ENCODE assay signal across 10 cellular contexts in genomic region chr17:75828051-75828400, GRCh38. TPM values are rescaled to one million over a fixed set of nuclear protein-coding genes. Genes with fewer than 3 reads are reported as not detected.
DNase-seq lines count a peak whose midpoint lies in the region; ATAC-seq and TF ChIP-seq lines count a peak whose summit lies in the region.
"Had no signal": no experiment of that assay in that cellular context is flagged by ENCODE, and none has a peak within 500 bp of the region (broad histone marks: within the 10 kb centered on the region; RNA-seq: fewer than 3 reads in every experiment).

No MANE protein-coding gene starts in this region.

- no peaks in the 10 kb centered on the region for H3K27me3 ChIP-seq in BLaER1 treated with 17β-estradiol and CSF1 and Interleukin-3, amounts not matched to agents 10 nM and 100 nM
- H3K27me3 ChIP-seq in neutrophil: no peaks in the 10 kb centered on the region

- H4K20me1 ChIP-seq in BLaER1 treated with 17β-estradiol and CSF1 and Interleukin-3, amounts not matched to agents 10 nM and 100 nM: peaks cover 7 to 97% (median 45%) of the 10 kb centered on the region in 11 experiments; a peak in 19 of 22 replicates

- intact Hi-C loops in left colon (cut with DNase I, micrococcal nuclease): no loop called here

- H3K4me2 ChIP-seq in BLaER1 treated with 17β-estradiol and CSF1 and Interleukin-3, amounts not matched to agents 10 nM and 100 nM: peak overlapping the region; percentile 57 to 88 (median 78)

- peak overlapping the region in 9 of 11 experiments; percentile 21 to 80 (median 68); a peak in 16 of 22 replicates for H3K27ac ChIP-seq in BLaER1 treated with 17β-estradiol and CSF1 and Interleukin-3, amounts not matched to agents 10 nM and 100 nM
- H3K27ac ChIP-seq in KOPT-K1 (ENCODE audit: low read depth, low read length, poor library complexity, severe bottlenecking) (peak overlapping the region; percentile 51), cingulate gyrus (ENCODE audit: low read depth, low read length) (peak overlapping the region; percentile 89), neutrophil (peak overlapping the region; percentile 59)
- H3K27ac ChIP-seq: SK-N-MC had no signal

- peaks cover 51 to 71% (median 64%) of the 10 kb centered on the region in 10 experiments for H3K4me1 ChIP-seq in BLaER1 treated with 17β-estradiol and CSF1 and Interleukin-3, amounts not matched to agents 10 nM and 100 nM
- H3K4me1 ChIP-seq in neutrophil (ENCODE audit: control insufficient read depth in 1 of 2, insufficient read depth in 1 of 2, low read depth in 1 of 2, low read length in 1 of 2): peaks cover 8 to 9% of the 10 kb centered on the region in 2 experiments

- peak overlapping the region; percentile 5 to 74 (median 66); a peak in 18 of 22 replicates for H3K9ac ChIP-seq in BLaER1 treated with 17β-estradiol and CSF1 and Interleukin-3, amounts not matched to agents 10 nM and 100 nM

- no peak for TF ChIP-seq CTCF in neutrophil (IDR thresholded peaks at IDR 0.05)

- H3K36me3 ChIP-seq in BLaER1 treated with 17β-estradiol and CSF1 and Interleukin-3, amounts not matched to agents 10 nM and 100 nM: peaks cover 57 to 96% (median 68%) of the 10 kb centered on the region in 11 experiments
- peaks cover 86% of the 10 kb centered on the region for H3K36me3 ChIP-seq in KOPT-K1 (ENCODE audit: insufficient read depth, low read length)
- peaks cover 99% of the 10 kb centered on the region for H3K36me3 ChIP-seq in neutrophil

- no peaks in the 10 kb centered on the region for H3K9me3 ChIP-seq in BLaER1 treated with 17β-estradiol and CSF1 and Interleukin-3, amounts not matched to agents 10 nM and 100 nM (replicated peaks in 1 of 11)
- no peaks in the 10 kb centered on the region for H3K9me3 ChIP-seq in KOPT-K1 (ENCODE audit: insufficient read depth, low read length, poor library complexity, severe bottlenecking)
- H3K9me3 ChIP-seq in neutrophil: no peaks in the 10 kb centered on the region

- DNase-seq in left colon: no peak
- no peak for DNase-seq in NCI-H128 (lab: John Stamatoyannopoulos, UW; ENCODE audit: unreplicated experiment)

- H3K4me3 ChIP-seq in BLaER1 treated with 17β-estradiol and CSF1 and Interleukin-3, amounts not matched to agents 10 nM and 100 nM: peak overlapping the region in 3 of 10 experiments; percentile 9 to 36 (median 22); a peak in 5 of 20 replicates
- no peak overlapping the region for H3K4me3 ChIP-seq in neutrophil (ENCODE audit: low read depth in 1 of 2, low read length in 1 of 2)
- H3K4me3 ChIP-seq: K562, SK-N-MC had no signal

- ATAC-seq in left colon (no peak), GM21576 (IDR thresholded peaks at IDR 0.05; ENCODE audit: unreplicated experiment) (no peak), HG02852 (IDR thresholded peaks at IDR 0.05; ENCODE audit: unreplicated experiment) (no peak)

RNA-seq across cellular contexts. Expression of gene UNC13D, which starts 16.2 kb away (rescaled TPM):
- total RNA-seq in left colon: 10 to 100 TPM; 20.5 to 31.0 TPM

RNA-seq across cellular contexts. Expression of gene WBP2, which starts 27.1 kb away (rescaled TPM):
- 100 to 1,000 TPM in 1 of 2 donors, 10 to 100 TPM in 1; 96.5 to 105 TPM for total RNA-seq in left colon

RNA-seq across cellular contexts. Expression of gene UNK, which starts 43.4 kb away (rescaled TPM):
- total RNA-seq in left colon: 10 to 100 TPM; 18.3 to 21.8 TPM

RNA-seq across cellular contexts. Expression of gene TRIM47, which starts 50.4 kb away (rescaled TPM):
- 10 to 100 TPM; 44.8 to 61.8 TPM for total RNA-seq in left colon
